ENCODE assay signal across 23 cellular contexts in genomic region chr1:20403423-20404145, GRCh38.
A peak's percentile ranks its signal among the peaks of the same experiment; 100 is the strongest.
DNase-seq lines count a peak whose midpoint lies in the region; ATAC-seq and TF ChIP-seq lines count a peak whose summit lies in the region.
"Had no signal": no experiment of that assay in that cellular context is flagged by ENCODE, and none has a peak within 500 bp of the region (broad histone marks: within the 10 kb centered on the region; RNA-seq: fewer than 3 reads in every experiment).

No MANE protein-coding gene starts in this region.

- peak overlapping the region; percentile 20 for H3K27ac ChIP-seq in temporal lobe (ENCODE audit: low read depth, low read length)
- H3K27ac ChIP-seq: GM23248, KMS-11, RWPE1 had no signal

- DNase-seq in activated CD8-positive, alpha-beta memory T cell treated with anti-CD3 and anti-CD28 coated beads for 24 hours = peak; percentile 46
- DNase-seq in activated CD8-positive, alpha-beta memory T cell treated with anti-CD3 and anti-CD28 coated beads, Interleukin-2, amount 50 U/mL, for 4 hours = no peak
- DNase-seq in cerebellar cortex (ENCODE audit: low spot score) (peak; percentile 18), islet precursor cell (peak; percentile 28), HEK293T (ENCODE audit: extremely low spot score) (no peak)
- DNase-seq in stimulated activated CD8-positive, alpha-beta memory T cell treated with anti-CD3 and anti-CD28 coated beads, Interleukin-4, amount 100 ng/mL, for 48 hours = no peak
- DNase-seq: 8988T; ACHN; CD4-positive, CD25-positive, alpha-beta regulatory T cell; HCEC 1CT; IMR-90; NCI-H1048; NCI-H1694; NCI-H2029 treated with DMSO at 0.1 percent for 48 hours; NCI-H446 treated with DMSO at 0.1 percent for 48 hours; NCI-H82; NK-92 treated with Interleukin-12 subunit alpha and Interleukin-12 subunit beta, amount 100 ng/mL, for 24 hours; SHP77 had no signal

- POLR2A ChIA-PET in HEK293T (lab: Yijun Ruan, JAX) = no interaction called here

- CTCF ChIA-PET in HEK293T (lab: Yijun Ruan, JAX) = interaction anchor here (0.8 kb wide), 1 partner anchor 25 kb away, joined by 3 read pairs; no protein-coding TSS in a partner anchor

- ATAC-seq in GM18520 (IDR thresholded peaks at IDR 0.05; ENCODE audit: unreplicated experiment) = no peak

TF ChIP-seq in HEK293T, 16 proteins besides CTCF, POLR2A, EP300 and RAD21:
- TF ChIP-seq FOXK2 (IDR thresholded peaks at IDR 0.05) (no peak), NFRKB (IDR thresholded peaks at IDR 0.05) (no peak), SP1 (IDR thresholded peaks at IDR 0.05) (no peak), CTBP1 (IDR thresholded peaks at IDR 0.05; ENCODE audit: borderline replicate concordance) (no peak), ELF4 (IDR thresholded peaks at IDR 0.05) (no peak), FOXA1 (IDR thresholded peaks at IDR 0.05) (no peak), L3MBTL2 (conservative IDR thresholded peaks at IDR 0.05) (no peak), BHLHE40 (IDR thresholded peaks at IDR 0.05; ENCODE audit: borderline replicate concordance) (no peak), SUZ12 (IDR thresholded peaks at IDR 0.05) (no peak)
TF ChIP-seq in HEK293T: peak in this region for 0.

Comparison
In these comparisons a context has a peak if more than half of its experiments do, and no peak if none do; other contexts are left out.
1. DNase-seq: peak in activated CD8-positive, alpha-beta memory T cell treated with anti-CD3 and anti-CD28 coated beads for 24 hours (single experiment), cerebellar cortex (single experiment) and islet precursor cell (single experiment); none in activated CD8-positive, alpha-beta memory T cell treated with anti-CD3 and anti-CD28 coated beads, Interleukin-2, amount 50 U/mL, for 4 hours (single experiment), stimulated activated CD8-positive, alpha-beta memory T cell treated with anti-CD3 and anti-CD28 coated beads, Interleukin-4, amount 100 ng/mL, for 48 hours (single experiment) and HEK293T (single experiment).